8 cellular contexts compared by ENCODE assay signal in genomic region chr17:50866261-50866949, GRCh38. TPM values are rescaled to one million over a fixed set of nuclear protein-coding genes. Genes with fewer than 3 reads are reported as not detected.
DNase-seq lines count a peak whose midpoint lies in the region; ATAC-seq and TF ChIP-seq lines count a peak whose summit lies in the region.

A gene with protein sequence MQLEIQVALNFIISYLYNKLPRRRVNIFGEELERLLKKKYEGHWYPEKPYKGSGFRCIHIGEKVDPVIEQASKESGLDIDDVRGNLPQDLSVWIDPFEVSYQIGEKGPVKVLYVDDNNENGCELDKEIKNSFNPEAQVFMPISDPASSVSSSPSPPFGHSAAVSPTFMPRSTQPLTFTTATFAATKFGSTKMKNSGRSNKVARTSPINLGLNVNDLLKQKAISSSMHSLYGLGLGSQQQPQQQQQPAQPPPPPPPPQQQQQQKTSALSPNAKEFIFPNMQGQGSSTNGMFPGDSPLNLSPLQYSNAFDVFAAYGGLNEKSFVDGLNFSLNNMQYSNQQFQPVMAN (minus strand): TSS chr17:50866354. CDS start chr17:50864017, 2,337 bp downstream.

- H3K36me3 Mint-ChIP-seq in T-helper 1 cell treated with Interleukin-12 subunit alpha and Interleukin-12 subunit beta and Interleukin-4 antibody, amounts not matched to agents 30 μg/mL and 1 μg/mL, for 36 hours (ENCODE audit: low read depth), result peaks cover 24% of the 10 kb centered on the region

- peak within 1 kb of the TSS; percentile 90 for H3K4me3 ChIP-seq in psoas muscle
- peak within 1 kb of the TSS; percentile 99 for H3K4me3 ChIP-seq in urinary bladder (ENCODE audit: low read depth, low read length)

- H3K27me3 Mint-ChIP-seq in T-helper 1 cell treated with Interleukin-12 subunit alpha and Interleukin-12 subunit beta and Interleukin-4 antibody, amounts not matched to agents 30 μg/mL and 1 μg/mL, for 36 hours (ENCODE audit: low read depth), result no peaks in the 10 kb centered on the region

- H3K36me3 ChIP-seq in psoas muscle (ENCODE audit: insufficient read depth in 1 of 2, low read depth in 1 of 2) (peaks cover 0 to 26% of the 10 kb centered on the region in 2 donors), urinary bladder (ENCODE audit: insufficient read depth) (no peaks in the 10 kb centered on the region)

- H3K4me3 Mint-ChIP-seq in T-helper 1 cell treated with Interleukin-12 subunit alpha and Interleukin-12 subunit beta and Interleukin-4 antibody, amounts not matched to agents 30 μg/mL and 1 μg/mL, for 36 hours, result peak within 1 kb of the TSS; percentile 98

- H3K4me1 ChIP-seq in psoas muscle (peaks cover 21% of the 10 kb centered on the region), urinary bladder (ENCODE audit: insufficient read depth) (no peaks in the 10 kb centered on the region)

- peaks cover 37% of the 10 kb centered on the region for H3K4me1 Mint-ChIP-seq in T-helper 1 cell treated with Interleukin-12 subunit alpha and Interleukin-12 subunit beta and Interleukin-4 antibody, amounts not matched to agents 30 μg/mL and 1 μg/mL, for 36 hours (ENCODE audit: low read depth)

- H3K27ac ChIP-seq in psoas muscle (peak within 1 kb of the TSS; percentile 100), urinary bladder (ENCODE audit: low read depth) (peak within 1 kb of the TSS; percentile 100)

- no peak for TF ChIP-seq CTCF in psoas muscle (IDR thresholded peaks at IDR 0.05)

- ATAC-seq in GM18498 (IDR thresholded peaks at IDR 0.05; ENCODE audit: unreplicated experiment) (peak; percentile 75), HG02885 (IDR thresholded peaks at IDR 0.05; ENCODE audit: poor library complexity, unreplicated experiment) (peak; percentile 74), left ventricle myocardium superior (peak; percentile 88), psoas muscle (peak; percentile 79 to 87 (median 81))

- intact Hi-C loops in left ventricle myocardium superior (cut with micrococcal nuclease), result no loop called here
- intact Hi-C loops in psoas muscle (cut with DNase I), result loop anchor here (2.0 to 10.0 kb wide), 3 partner anchors 36 to 288 kb away; partner anchors contain the start of gene NME1 (in 1 of the 2)

- no peaks in the 10 kb centered on the region for H3K9me3 Mint-ChIP-seq in T-helper 1 cell treated with Interleukin-12 subunit alpha and Interleukin-12 subunit beta and Interleukin-4 antibody, amounts not matched to agents 30 μg/mL and 1 μg/mL, for 36 hours

- peak within 1 kb of the TSS; percentile 100 for H3K27ac Mint-ChIP-seq in T-helper 1 cell treated with Interleukin-12 subunit alpha and Interleukin-12 subunit beta and Interleukin-4 antibody, amounts not matched to agents 30 μg/mL and 1 μg/mL, for 36 hours

- no peaks in the 10 kb centered on the region for H3K27me3 ChIP-seq in psoas muscle (ENCODE audit: insufficient read depth in 3 of 3, low read length in 2 of 3)

- peak; percentile 90 for DNase-seq in NCI-H1694 treated with DMSO at 0.1 percent for 48 hours (lab: John Stamatoyannopoulos, UW)
- peak; percentile 96 for DNase-seq in amniotic stem cell (lab: John Stamatoyannopoulos, UW)
- DNase-seq in left ventricle myocardium superior, result peak; percentile 99
- DNase-seq in psoas muscle, result peak; percentile 99

- no peaks in the 10 kb centered on the region for H3K9me3 ChIP-seq in psoas muscle

- 0 to 1% (median 1%) methylated on average over 59 to 75 of the region's 75 CpGs for WGBS in psoas muscle, 3 donors
- 1% methylated on average over 75 of the region's 75 CpGs for WGBS in urinary bladder

RNA-seq across cellular contexts. Expression of the gene that starts here (rescaled TPM):
- 107 TPM for total RNA-seq in left ventricle myocardium superior
- 100 to 1,000 TPM in 3 of 4 donors, 10 to 100 TPM in 1; 74.9 to 155 (median 102) TPM for total RNA-seq in psoas muscle
- polyA plus RNA-seq in psoas muscle, result 10 to 100 TPM; 12.8 to 40.9 (median 21.4) TPM
- total RNA-seq in urinary bladder, result 47.4 TPM
- 41.3 TPM for polyA plus RNA-seq in urinary bladder

Comparison
In these comparisons a context has a peak if more than half of its experiments do, and no peak if none do; other contexts are left out.
1. Peak in every context shown above with its lines: DNase-seq, ATAC-seq, H3K4me3 ChIP-seq and H3K27ac ChIP-seq.